12 cellular contexts compared by ENCODE assay signal in genomic region chr1:180643693-180644092, GRCh38. TPM values are rescaled to one million over a fixed set of nuclear protein-coding genes. Genes with fewer than 3 reads are reported as not detected.
DNase-seq lines count a peak whose midpoint lies in the region; ATAC-seq and TF ChIP-seq lines count a peak whose summit lies in the region.
"Had no signal": no experiment of that assay in that cellular context is flagged by ENCODE, and none has a peak within 500 bp of the region (broad histone marks: within the 10 kb centered on the region; RNA-seq: fewer than 3 reads in every experiment).

No MANE protein-coding gene starts in this region.

- H3K4me3 Mint-ChIP-seq in progenitor cell of endocrine pancreas (ENCODE audit: low read depth) = no peak overlapping the region
- H3K4me3 Mint-ChIP-seq: effector memory CD8-positive, alpha-beta T cell had no signal

- H3K9me3 Mint-ChIP-seq in progenitor cell of endocrine pancreas (ENCODE audit: low read depth) = peaks cover 9% of the 10 kb centered on the region
- H3K9me3 Mint-ChIP-seq: effector memory CD8-positive, alpha-beta T cell had no signal

- peak; percentile 9 for DNase-seq in NCI-H1436 (lab: John Stamatoyannopoulos, UW)
- no peak for DNase-seq in NCI-H1436 treated with DMSO at 0.1 percent for 48 hours (lab: John Stamatoyannopoulos, UW)
- peak; percentile 11 for DNase-seq in NCI-H2029 (lab: John Stamatoyannopoulos, UW)
- DNase-seq in cardiac fibroblast (ENCODE audit: low read depth in 2 of 2) = peak; percentile 49 to 60
- DNase-seq in progenitor cell of endocrine pancreas (ENCODE audit: low spot score, unreplicated experiment) = no peak
- no peak for DNase-seq in effector CD8-positive, alpha-beta T cell (lab: John Stamatoyannopoulos, UW)
- no peak for DNase-seq in central memory CD4-positive, alpha-beta T cell
- DNase-seq: activated CD8-positive, alpha-beta memory T cell treated with anti-CD3 and anti-CD28 coated beads, Interleukin-2, amount 50 U/mL, for 4 hours; effector memory CD8-positive, alpha-beta T cell; hippocampal formation; retina had no signal

- peaks cover 9% of the 10 kb centered on the region for H3K36me3 Mint-ChIP-seq in progenitor cell of endocrine pancreas (ENCODE audit: insufficient read depth)

- H3K27ac Mint-ChIP-seq in progenitor cell of endocrine pancreas = peak overlapping the region; percentile 26
- H3K27ac Mint-ChIP-seq: effector memory CD8-positive, alpha-beta T cell had no signal

- H3K4me1 Mint-ChIP-seq in progenitor cell of endocrine pancreas (ENCODE audit: low read depth) = peaks cover 39% of the 10 kb centered on the region

- H3K4me3 ChIP-seq in cardiac fibroblast (replicated peaks in 1 of 2; ENCODE audit: low read depth in 2 of 2, low read length in 2 of 2) = no peak overlapping the region

- ATAC-seq in HG03571 (IDR thresholded peaks at IDR 0.05; ENCODE audit: unreplicated experiment) = no peak
- ATAC-seq: effector memory CD8-positive, alpha-beta T cell had no signal

- H3K27me3 Mint-ChIP-seq in progenitor cell of endocrine pancreas = no peaks in the 10 kb centered on the region
- H3K27me3 Mint-ChIP-seq: effector memory CD8-positive, alpha-beta T cell had no signal

- no peak for TF ChIP-seq CTCF in cardiac fibroblast (IDR thresholded peaks at IDR 0.05; ENCODE audit: low read depth, low read length)
- TF ChIP-seq CTCF in progenitor cell of endocrine pancreas (IDR thresholded peaks at IDR 0.05; ENCODE audit: unreplicated experiment) = no peak

RNA-seq across cellular contexts. Expression of gene XPR1, which starts 11.9 kb away (rescaled TPM):
- 62.6 and 68.7 TPM in 2 replicates for total RNA-seq in progenitor cell of endocrine pancreas

Comparison
In these comparisons a context has a peak if more than half of its experiments do, and no peak if none do; other contexts are left out.
1. DNase-seq: peak in NCI-H1436 (single experiment), NCI-H2029 (single experiment) and cardiac fibroblast (2 of 2); none in NCI-H1436 treated with DMSO at 0.1 percent for 48 hours (single experiment), progenitor cell of endocrine pancreas (single experiment), effector CD8-positive, alpha-beta T cell (single experiment) and central memory CD4-positive, alpha-beta T cell (single experiment).